Comparison of ENCODE assay signal across 8 cellular contexts in genomic region chr7:44573464-44574285, GRCh38. TPM values are rescaled to one million over a fixed set of nuclear protein-coding genes. Genes with fewer than 3 reads are reported as not detected.
DNase-seq lines count a peak whose midpoint lies in the region; ATAC-seq and TF ChIP-seq lines count a peak whose summit lies in the region.

A gene with protein sequence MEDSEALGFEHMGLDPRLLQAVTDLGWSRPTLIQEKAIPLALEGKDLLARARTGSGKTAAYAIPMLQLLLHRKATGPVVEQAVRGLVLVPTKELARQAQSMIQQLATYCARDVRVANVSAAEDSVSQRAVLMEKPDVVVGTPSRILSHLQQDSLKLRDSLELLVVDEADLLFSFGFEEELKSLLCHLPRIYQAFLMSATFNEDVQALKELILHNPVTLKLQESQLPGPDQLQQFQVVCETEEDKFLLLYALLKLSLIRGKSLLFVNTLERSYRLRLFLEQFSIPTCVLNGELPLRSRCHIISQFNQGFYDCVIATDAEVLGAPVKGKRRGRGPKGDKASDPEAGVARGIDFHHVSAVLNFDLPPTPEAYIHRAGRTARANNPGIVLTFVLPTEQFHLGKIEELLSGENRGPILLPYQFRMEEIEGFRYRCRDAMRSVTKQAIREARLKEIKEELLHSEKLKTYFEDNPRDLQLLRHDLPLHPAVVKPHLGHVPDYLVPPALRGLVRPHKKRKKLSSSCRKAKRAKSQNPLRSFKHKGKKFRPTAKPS (minus strand): TSS chr7:44573908. CDS start chr7:44573895, 13 bp downstream.

- H3K36me3 ChIP-seq in DOHH2 (ENCODE audit: control insufficient read depth, low read length) (peaks cover 81% of the 10 kb centered on the region), GM23338 (ENCODE audit: insufficient read depth) (peaks cover 30% of the 10 kb centered on the region)

- H3K27ac ChIP-seq in DOHH2 (ENCODE audit: low read depth, low read length) (peak within 1 kb of the TSS; percentile 47), GM23338 (ENCODE audit: low read depth) (peak within 1 kb of the TSS; percentile 90)

- H3K9me2 ChIP-seq in DOHH2 (replicated peaks; ENCODE audit: control insufficient read depth, low read length) (no peaks in the 10 kb centered on the region), GM23338 (ENCODE audit: insufficient read depth) (no peaks in the 10 kb centered on the region)

- H3K4me2 ChIP-seq in DOHH2 (ENCODE audit: low read length), result peak within 1 kb of the TSS; percentile 77
- peak within 1 kb of the TSS; percentile 100 for H3K4me2 ChIP-seq in GM23338

- H3K27ac Mint-ChIP-seq in GM23338, result peak within 1 kb of the TSS; percentile 98
- H3K27ac Mint-ChIP-seq in naive thymus-derived CD8-positive, alpha-beta T cell, result peak within 1 kb of the TSS; percentile 96 to 99 (median 98)

- H3K4me3 ChIP-seq in DOHH2 (ENCODE audit: low read length), result peak within 1 kb of the TSS; percentile 92
- H3K4me3 ChIP-seq in GM23338, result peak within 1 kb of the TSS; percentile 94
- H3K4me3 ChIP-seq in fibroblast of mammary gland (ENCODE audit: control insufficient read depth, low read depth, low read length), result peak within 1 kb of the TSS; percentile 94

- H3K27me3 Mint-ChIP-seq in GM23338 (ENCODE audit: insufficient read depth, low read depth, poor library complexity), result peaks cover 13% of the 10 kb centered on the region
- H3K27me3 Mint-ChIP-seq in naive thymus-derived CD8-positive, alpha-beta T cell, result no peaks in the 10 kb centered on the region

- peak; percentile 97 for DNase-seq in GM23338 (ENCODE audit: low spot score)
- peak; percentile 95 for DNase-seq in LHCN-M2 (ENCODE audit: low read depth)
- peak; percentile 99 for DNase-seq in RPMI8226
- peak; percentile 85 to 91 for DNase-seq in activated T-helper 1 cell treated with anti-CD3 and anti-CD28 coated beads, Interleukin-2, amount 50 U/mL, for 16 hours (ENCODE audit: low read depth in 1 of 2, low spot score in 1 of 2)
- DNase-seq in fibroblast of mammary gland (ENCODE audit: low read depth), result peak; percentile 91
- peak; percentile 82 to 96 (median 89) for DNase-seq in naive thymus-derived CD8-positive, alpha-beta T cell
- DNase-seq in stimulated activated naive CD4-positive, alpha-beta T cell (lab: John Stamatoyannopoulos, UW), result peak; percentile 78 to 92 (median 87)

- H3K4me1 Mint-ChIP-seq in GM23338, result peaks cover 18% of the 10 kb centered on the region
- H3K4me1 Mint-ChIP-seq in naive thymus-derived CD8-positive, alpha-beta T cell, result peaks cover 21 to 49% (median 34%) of the 10 kb centered on the region in 4 donors

- H3F3A ChIP-seq in DOHH2 (ENCODE audit: control insufficient read depth, insufficient read depth) (peaks cover 12% of the 10 kb centered on the region), GM23338 (replicated peaks; ENCODE audit: low read depth) (peaks cover 10% of the 10 kb centered on the region)

- H3K27me3 ChIP-seq in DOHH2 (ENCODE audit: control insufficient read depth, low read length) (no peaks in the 10 kb centered on the region), GM23338 (ENCODE audit: insufficient read depth) (no peaks in the 10 kb centered on the region)

- no peaks in the 10 kb centered on the region for H3K9me3 ChIP-seq in DOHH2 (ENCODE audit: control insufficient read depth, insufficient read depth, low read length)

- no peaks in the 10 kb centered on the region; the same call in 2 of the 3 replicates for H3K9me3 Mint-ChIP-seq in GM23338
- no peaks in the 10 kb centered on the region for H3K9me3 Mint-ChIP-seq in naive thymus-derived CD8-positive, alpha-beta T cell

- H3K4me3 Mint-ChIP-seq in GM23338, result peak within 1 kb of the TSS; percentile 98
- peak within 1 kb of the TSS; percentile 90 to 97 (median 96) for H3K4me3 Mint-ChIP-seq in naive thymus-derived CD8-positive, alpha-beta T cell

- H2AFZ ChIP-seq in GM23338, result peak within 1 kb of the TSS; percentile 87

- TF ChIP-seq CTCF in DOHH2 (IDR thresholded peaks at IDR 0.05; ENCODE audit: low read depth, low read length, poor library complexity, severe bottlenecking) (no peak), GM23338 (conservative IDR thresholded peaks at IDR 0.05; ENCODE audit: low read depth in 2 of 2) (no peak), fibroblast of mammary gland (conservative IDR thresholded peaks at IDR 0.05; ENCODE audit: control insufficient read depth, insufficient read depth, low read depth, low read length) (no peak)

- H3K79me2 ChIP-seq in DOHH2 (ENCODE audit: control insufficient read depth, low read length), result peaks cover 67% of the 10 kb centered on the region
- peaks cover 19% of the 10 kb centered on the region for H3K79me2 ChIP-seq in GM23338 (replicated peaks; ENCODE audit: insufficient read depth)

- H3K4me1 ChIP-seq in DOHH2 (ENCODE audit: control insufficient read depth, low read length) (peaks cover 22% of the 10 kb centered on the region), GM23338 (ENCODE audit: insufficient read depth) (peaks cover 15% of the 10 kb centered on the region)

- POLR2A ChIA-PET in naive thymus-derived CD8-positive, alpha-beta T cell (lab: Charles Lee), result interaction anchor here (0.6 to 5.6 kb wide), 25 partner anchors 8 to 538 kb away, joined by 3 to 64 read pairs (median 4); partner anchors contain the start of genes H2AZ2, NUDCD3, OGDH and PURB

- peak; percentile 98 for ATAC-seq in GM23338
- ATAC-seq in naive thymus-derived CD8-positive, alpha-beta T cell, result peak; percentile 96 to 98

- H4K20me1 ChIP-seq in DOHH2 (ENCODE audit: control insufficient read depth, insufficient read depth, low read depth, low read length), result no peaks in the 10 kb centered on the region
- peaks cover 5% of the 10 kb centered on the region; the same call in 1 of the 2 replicates for H4K20me1 ChIP-seq in GM23338 (replicated peaks; ENCODE audit: insufficient read depth)

- H3K36me3 Mint-ChIP-seq in GM23338 (ENCODE audit: low read depth), result peaks cover 66% of the 10 kb centered on the region
- H3K36me3 Mint-ChIP-seq in naive thymus-derived CD8-positive, alpha-beta T cell, result peaks cover 0 to 74% (median 7%) of the 10 kb centered on the region in 3 donors

TF ChIP-seq in GM23338, 12 proteins besides CTCF, POLR2A, EP300 and RAD21:
- peak; percentile 65 for TF ChIP-seq ETS1 (IDR thresholded peaks at IDR 0.05)
- TF ChIP-seq POLR2AphosphoS5 (IDR thresholded peaks at IDR 0.05; ENCODE audit: low read depth), result peak; percentile 81
- TF ChIP-seq CREB1 (CRISPR knock-in tag; IDR thresholded peaks at IDR 0.05; ENCODE audit: low read depth), result peak; percentile 68; the same call in 1 of the 2 replicates
- no peak for TF ChIP-seq STAT1 (IDR thresholded peaks at IDR 0.05; ENCODE audit: unreplicated experiment)

RNA-seq across cellular contexts. Expression of the gene that starts here (rescaled TPM):
- 70.5 and 72.3 TPM in 2 replicates for total RNA-seq in GM23338 (2014; rRNA removed; shearing (Covaris generic))
- 43.9 and 44.1 TPM in 2 replicates for polyA plus RNA-seq in GM23338 (2016; fragmentation: Nextera tagmentation; extraction: Ambion mirVana)
- total RNA-seq in LHCN-M2 (2014; rRNA removed), result 122 and 131 TPM in 2 replicates
- polyA plus RNA-seq in LHCN-M2 (2012), result 87.1 TPM
- 100 to 1,000 TPM; 123 to 129 TPM for total RNA-seq in naive thymus-derived CD8-positive, alpha-beta T cell
- 10 to 100 TPM; 25.3 to 48.2 (median 41.1) TPM for polyA plus RNA-seq in naive thymus-derived CD8-positive, alpha-beta T cell

Comparison
In these comparisons a context has a peak if more than half of its experiments do, and no peak if none do; other contexts are left out.
1. Peak in every context shown above with its lines: DNase-seq, ATAC-seq, H3K4me3 ChIP-seq and H3K27ac ChIP-seq.